ENCODE assay signal across 2 cellular contexts in the genomic region with DNA sequence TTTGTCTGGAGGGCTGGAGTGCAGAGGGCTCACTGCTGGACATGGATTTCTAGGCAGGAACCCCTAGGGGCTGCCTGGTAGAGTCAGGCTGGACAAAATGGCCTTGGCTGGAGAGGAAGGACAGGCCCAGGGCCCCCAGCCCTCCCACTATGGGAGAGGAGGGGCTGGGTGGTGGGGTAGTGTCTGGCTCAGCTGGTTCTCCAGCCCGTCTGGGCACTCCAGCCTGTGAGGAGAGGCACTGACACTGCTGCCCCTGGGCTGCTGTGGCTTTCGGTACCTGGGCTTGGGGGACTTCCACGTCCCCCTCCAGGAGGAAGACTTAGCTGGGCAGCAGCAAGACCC.
TF ChIP-seq lines count a peak whose summit lies in the region.

No MANE protein-coding gene starts in this region.

TF ChIP-seq in SK-N-SH treated with all-trans-retinoic acid at 6 μM for 48 hours, 23 proteins besides CTCF, POLR2A, EP300 and RAD21:
- TF ChIP-seq, protein P1, sequence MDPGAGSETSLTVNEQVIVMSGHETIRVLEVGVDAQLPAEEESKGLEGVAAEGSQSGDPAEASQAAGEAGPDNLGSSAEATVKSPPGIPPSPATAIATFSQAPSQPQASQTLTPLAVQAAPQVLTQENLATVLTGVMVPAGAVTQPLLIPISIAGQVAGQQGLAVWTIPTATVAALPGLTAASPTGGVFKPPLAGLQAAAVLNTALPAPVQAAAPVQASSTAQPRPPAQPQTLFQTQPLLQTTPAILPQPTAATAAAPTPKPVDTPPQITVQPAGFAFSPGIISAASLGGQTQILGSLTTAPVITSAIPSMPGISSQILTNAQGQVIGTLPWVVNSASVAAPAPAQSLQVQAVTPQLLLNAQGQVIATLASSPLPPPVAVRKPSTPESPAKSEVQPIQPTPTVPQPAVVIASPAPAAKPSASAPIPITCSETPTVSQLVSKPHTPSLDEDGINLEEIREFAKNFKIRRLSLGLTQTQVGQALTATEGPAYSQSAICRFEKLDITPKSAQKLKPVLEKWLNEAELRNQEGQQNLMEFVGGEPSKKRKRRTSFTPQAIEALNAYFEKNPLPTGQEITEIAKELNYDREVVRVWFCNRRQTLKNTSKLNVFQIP (CRISPR knock-in tag; IDR thresholded peaks at IDR 0.05; ENCODE audit: borderline replicate concordance, low read depth): no peak
- TF ChIP-seq, protein P2, sequence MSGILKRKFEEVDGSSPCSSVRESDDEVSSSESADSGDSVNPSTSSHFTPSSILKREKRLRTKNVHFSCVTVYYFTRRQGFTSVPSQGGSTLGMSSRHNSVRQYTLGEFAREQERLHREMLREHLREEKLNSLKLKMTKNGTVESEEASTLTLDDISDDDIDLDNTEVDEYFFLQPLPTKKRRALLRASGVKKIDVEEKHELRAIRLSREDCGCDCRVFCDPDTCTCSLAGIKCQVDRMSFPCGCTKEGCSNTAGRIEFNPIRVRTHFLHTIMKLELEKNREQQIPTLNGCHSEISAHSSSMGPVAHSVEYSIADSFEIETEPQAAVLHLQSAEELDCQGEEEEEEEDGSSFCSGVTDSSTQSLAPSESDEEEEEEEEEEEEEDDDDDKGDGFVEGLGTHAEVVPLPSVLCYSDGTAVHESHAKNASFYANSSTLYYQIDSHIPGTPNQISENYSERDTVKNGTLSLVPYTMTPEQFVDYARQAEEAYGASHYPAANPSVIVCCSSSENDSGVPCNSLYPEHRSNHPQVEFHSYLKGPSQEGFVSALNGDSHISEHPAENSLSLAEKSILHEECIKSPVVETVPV (CRISPR knock-in tag; IDR thresholded peaks at IDR 0.05): no peak
- no peak for TF ChIP-seq ZNF565 (CRISPR knock-in tag; conservative IDR thresholded peaks at IDR 0.05; ENCODE audit: low read depth)
- no peak for TF ChIP-seq GLIS3 (CRISPR knock-in tag; IDR thresholded peaks at IDR 0.05)
- TF ChIP-seq ISL1 (CRISPR knock-in tag; IDR thresholded peaks at IDR 0.05): no peak
- TF ChIP-seq ARNTL (CRISPR knock-in tag; IDR thresholded peaks at IDR 0.05; ENCODE audit: borderline replicate concordance, low read depth): no peak
- TF ChIP-seq ZFP3 (CRISPR knock-in tag; IDR thresholded peaks at IDR 0.05): no peak
- TF ChIP-seq SNAI2 (CRISPR knock-in tag; IDR thresholded peaks at IDR 0.05): no peak
- TF ChIP-seq CSDC2 (CRISPR knock-in tag; IDR thresholded peaks at IDR 0.05): no peak
- TF ChIP-seq RARB (CRISPR knock-in tag; IDR thresholded peaks at IDR 0.05): no peak
- TF ChIP-seq ZC3H10 (CRISPR knock-in tag; IDR thresholded peaks at IDR 0.05): no peak
- TF ChIP-seq, protein P3, sequence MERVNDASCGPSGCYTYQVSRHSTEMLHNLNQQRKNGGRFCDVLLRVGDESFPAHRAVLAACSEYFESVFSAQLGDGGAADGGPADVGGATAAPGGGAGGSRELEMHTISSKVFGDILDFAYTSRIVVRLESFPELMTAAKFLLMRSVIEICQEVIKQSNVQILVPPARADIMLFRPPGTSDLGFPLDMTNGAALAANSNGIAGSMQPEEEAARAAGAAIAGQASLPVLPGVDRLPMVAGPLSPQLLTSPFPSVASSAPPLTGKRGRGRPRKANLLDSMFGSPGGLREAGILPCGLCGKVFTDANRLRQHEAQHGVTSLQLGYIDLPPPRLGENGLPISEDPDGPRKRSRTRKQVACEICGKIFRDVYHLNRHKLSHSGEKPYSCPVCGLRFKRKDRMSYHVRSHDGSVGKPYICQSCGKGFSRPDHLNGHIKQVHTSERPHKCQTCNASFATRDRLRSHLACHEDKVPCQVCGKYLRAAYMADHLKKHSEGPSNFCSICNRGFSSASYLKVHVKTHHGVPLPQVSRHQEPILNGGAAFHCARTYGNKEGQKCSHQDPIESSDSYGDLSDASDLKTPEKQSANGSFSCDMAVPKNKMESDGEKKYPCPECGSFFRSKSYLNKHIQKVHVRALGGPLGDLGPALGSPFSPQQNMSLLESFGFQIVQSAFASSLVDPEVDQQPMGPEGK (CRISPR knock-in tag; IDR thresholded peaks at IDR 0.05; ENCODE audit: borderline replicate concordance): no peak
- no peak for TF ChIP-seq ESRRG (CRISPR knock-in tag; IDR thresholded peaks at IDR 0.05)
- TF ChIP-seq, protein P4, sequence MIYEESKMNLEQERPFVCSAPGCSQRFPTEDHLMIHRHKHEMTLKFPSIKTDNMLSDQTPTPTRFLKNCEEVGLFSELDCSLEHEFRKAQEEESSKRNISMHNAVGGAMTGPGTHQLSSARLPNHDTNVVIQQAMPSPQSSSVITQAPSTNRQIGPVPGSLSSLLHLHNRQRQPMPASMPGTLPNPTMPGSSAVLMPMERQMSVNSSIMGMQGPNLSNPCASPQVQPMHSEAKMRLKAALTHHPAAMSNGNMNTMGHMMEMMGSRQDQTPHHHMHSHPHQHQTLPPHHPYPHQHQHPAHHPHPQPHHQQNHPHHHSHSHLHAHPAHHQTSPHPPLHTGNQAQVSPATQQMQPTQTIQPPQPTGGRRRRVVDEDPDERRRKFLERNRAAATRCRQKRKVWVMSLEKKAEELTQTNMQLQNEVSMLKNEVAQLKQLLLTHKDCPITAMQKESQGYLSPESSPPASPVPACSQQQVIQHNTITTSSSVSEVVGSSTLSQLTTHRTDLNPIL (CRISPR knock-in tag; IDR thresholded peaks at IDR 0.05; ENCODE audit: low read depth): no peak

TF ChIP-seq in HepG2, 621 proteins besides CTCF, POLR2A, EP300 and RAD21:
- TF ChIP-seq ZFX (CRISPR knock-in tag; IDR thresholded peaks at IDR 0.05; ENCODE audit: low read depth) (0 out of 2 replicates have a peak, but pooled peaks have one; percentile 28), ZSCAN9 (CRISPR knock-in tag; IDR thresholded peaks at IDR 0.05; ENCODE audit: borderline replicate concordance) (no peak)
- TF ChIP-seq, protein P3 (CRISPR knock-in tag; IDR thresholded peaks at IDR 0.05): peak; percentile 46; the same call in 1 of the 2 replicates
